Comparison of ENCODE assay signal across 8 cellular contexts in the genomic region with DNA sequence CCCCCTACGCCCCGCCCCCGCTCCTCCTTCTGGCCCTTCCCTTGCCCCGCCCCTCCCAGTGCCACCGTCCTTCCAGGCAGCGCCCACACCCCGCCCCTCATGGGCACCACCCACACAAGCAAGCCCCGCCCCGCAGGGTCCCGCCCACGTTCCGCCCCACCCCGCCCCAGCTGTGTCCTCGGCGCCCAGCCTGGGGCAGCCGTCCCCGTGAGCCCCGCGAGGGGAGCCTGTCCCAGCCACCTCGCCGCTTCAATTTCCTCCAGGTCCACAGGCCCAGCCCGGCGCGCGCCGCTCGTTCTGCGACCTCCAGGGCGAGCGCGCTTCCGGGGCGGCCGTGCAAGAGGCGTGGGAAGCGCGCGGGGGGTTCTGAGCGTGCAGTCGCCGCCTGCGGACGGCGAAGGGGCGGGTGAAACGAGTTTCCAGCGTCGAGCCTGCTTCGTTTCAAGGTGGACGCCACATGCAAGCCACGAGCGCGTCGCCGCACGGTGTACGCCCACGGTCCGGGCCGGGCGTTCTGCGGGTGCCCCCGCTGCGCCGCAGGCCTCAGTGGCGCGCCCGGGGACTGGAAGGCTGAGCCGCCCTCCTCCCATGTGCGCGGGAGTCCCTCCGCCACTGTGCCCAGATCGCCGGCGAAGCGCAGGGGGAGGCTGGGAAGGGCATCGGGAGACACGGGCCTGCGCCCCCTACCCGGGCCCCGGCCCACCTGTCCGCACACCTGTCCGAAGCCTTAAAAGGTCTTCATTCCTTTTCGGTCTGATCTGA. TPM values are rescaled to one million over a fixed set of nuclear protein-coding genes. Genes with fewer than 3 reads are reported as not detected.
DNase-seq lines count a peak whose midpoint lies in the region; ATAC-seq and TF ChIP-seq lines count a peak whose summit lies in the region.

No MANE protein-coding gene starts in this region.

- peak; percentile 30 for DNase-seq in NCI-H1105 treated with DMSO at 0.1 percent for 48 hours (lab: John Stamatoyannopoulos, UW)
- DNase-seq in NCI-H1105 (lab: John Stamatoyannopoulos, UW), result no peak
- DNase-seq in NCI-H2227 (lab: John Stamatoyannopoulos, UW; ENCODE audit: unreplicated experiment), result peak; percentile 65
- DNase-seq in activated CD4-positive, alpha-beta T cell treated with anti-CD3 and anti-CD28 coated beads, Interleukin-2, amount 50 U/mL, for 24 hours (ENCODE audit: low read depth in 1 of 2, low spot score in 1 of 2), result peak; percentile 77 to 87
- DNase-seq in dermis microvascular lymphatic vessel endothelial cell (ENCODE audit: low read depth in 2 of 2), result peak; percentile 84 to 97
- peak; percentile 97 for DNase-seq in lower lobe of right lung
- DNase-seq in stimulated activated CD8-positive, alpha-beta memory T cell treated with anti-CD3 and anti-CD28 coated beads, Interleukin-12 subunit alpha, Interleukin-12 subunit beta, amount 100 ng/mL, for 1 hour (ENCODE audit: low read depth), result peak; percentile 91

- ATAC-seq in HG02840 (IDR thresholded peaks at IDR 0.05; ENCODE audit: low FRiP score, unreplicated experiment) (peak; percentile 58), lower lobe of right lung (peak; percentile 84 to 93)

- intact Hi-C loops in lower lobe of right lung (cut with DNase I), result no loop called here

- peak overlapping the region; percentile 57 for H3K4me3 ChIP-seq in lower lobe of right lung

- H3K4me1 ChIP-seq in lower lobe of right lung, result peaks cover 73% of the 10 kb centered on the region

- peak; percentile 11 for TF ChIP-seq CTCF in lower lobe of right lung (IDR thresholded peaks at IDR 0.05)

- no peaks in the 10 kb centered on the region for H3K9me3 ChIP-seq in lower lobe of right lung

- peak overlapping the region; percentile 85 for H3K27ac ChIP-seq in lower lobe of right lung

- no peaks in the 10 kb centered on the region for H3K27me3 ChIP-seq in lower lobe of right lung (ENCODE audit: low read depth)

- no peaks in the 10 kb centered on the region for H3K36me3 ChIP-seq in lower lobe of right lung

RNA-seq across cellular contexts. Expression of gene FAAP20, which starts 10.8 kb away (rescaled TPM):
- total RNA-seq in dermis microvascular lymphatic vessel endothelial cell, result 10.3 and 20.9 TPM in 2 replicates
- total RNA-seq in lower lobe of right lung, result 50.9 TPM

RNA-seq across cellular contexts. Expression of gene SKI, which starts 22.7 kb away (rescaled TPM):
- 12.7 and 23.1 TPM in 2 replicates for total RNA-seq in dermis microvascular lymphatic vessel endothelial cell
- 90.0 TPM for total RNA-seq in lower lobe of right lung
